2 cellular contexts compared by ENCODE assay signal in genomic region chr11:7677071-7677470, GRCh38.
TF ChIP-seq lines count a peak whose summit lies in the region.

No MANE protein-coding gene starts in this region.

TF ChIP-seq in HEK293, 187 proteins besides CTCF, POLR2A, EP300 and RAD21 (continues in another document):
- TF ChIP-seq IKZF3 (tag by site-specific recombination; IDR thresholded peaks at IDR 0.05) (no peak), ZNF548 (tag by site-specific recombination; IDR thresholded peaks at IDR 0.05) (no peak), WT1 (tag by site-specific recombination; IDR thresholded peaks at IDR 0.05) (peak; percentile 35; the same call in 1 of the 2 replicates), ZFP3 (tag by site-specific recombination; IDR thresholded peaks at IDR 0.05; ENCODE audit: low read depth) (no peak), ZNF155 (tag by site-specific recombination; IDR thresholded peaks at IDR 0.05) (no peak), ZNF426 (tag by site-specific recombination; IDR thresholded peaks at IDR 0.05) (no peak), ZNF488 (tag by site-specific recombination; IDR thresholded peaks at IDR 0.05) (no peak), ZNF664 (tag by site-specific recombination; IDR thresholded peaks at IDR 0.05) (no peak), GLIS2 (tag by site-specific recombination; IDR thresholded peaks at IDR 0.05) (no peak), GLIS1 (tag by site-specific recombination; IDR thresholded peaks at IDR 0.05) (peak; percentile 68), ZBTB7A (tag by site-specific recombination; IDR thresholded peaks at IDR 0.05; ENCODE audit: low read depth) (no peak), ZNF214 (tag by site-specific recombination; IDR thresholded peaks at IDR 0.05; ENCODE audit: borderline replicate concordance) (no peak), ZNF433 (tag by site-specific recombination; IDR thresholded peaks at IDR 0.05; ENCODE audit: low read depth) (no peak), ZNF654 (tag by site-specific recombination; IDR thresholded peaks at IDR 0.05; ENCODE audit: low read depth) (no peak), HOXD13 (CRISPR knock-in tag; IDR thresholded peaks at IDR 0.05; ENCODE audit: borderline replicate concordance) (no peak), FEZF1 (tag by site-specific recombination; IDR thresholded peaks at IDR 0.05) (peak; percentile 37; the same call in 1 of the 2 replicates), ZNF830 (tag by site-specific recombination; IDR thresholded peaks at IDR 0.05; ENCODE audit: low read depth) (no peak), ZNF610 (tag by site-specific recombination; IDR thresholded peaks at IDR 0.05; ENCODE audit: borderline replicate concordance) (no peak), ZNF169 (tag by site-specific recombination; IDR thresholded peaks at IDR 0.05) (no peak), ZNF2 (tag by site-specific recombination; IDR thresholded peaks at IDR 0.05) (no peak), ZNF624 (tag by site-specific recombination; IDR thresholded peaks at IDR 0.05) (no peak), KLF16 (tag by site-specific recombination; IDR thresholded peaks at IDR 0.05) (0 out of 2 replicates have a peak, but pooled peaks have one; percentile 16), ZNF341 (tag by site-specific recombination; IDR thresholded peaks at IDR 0.05; ENCODE audit: low read depth) (0 out of 2 replicates have a peak, but pooled peaks have one; percentile 15), ZFHX2 (tag by site-specific recombination; conservative IDR thresholded peaks at IDR 0.05) (peak; percentile 75), ATF2 (tag by site-specific recombination; IDR thresholded peaks at IDR 0.05; ENCODE audit: low read depth) (no peak), ZFP41 (tag by site-specific recombination; IDR thresholded peaks at IDR 0.05; ENCODE audit: borderline replicate concordance) (no peak)
- TF ChIP-seq, protein P1, sequence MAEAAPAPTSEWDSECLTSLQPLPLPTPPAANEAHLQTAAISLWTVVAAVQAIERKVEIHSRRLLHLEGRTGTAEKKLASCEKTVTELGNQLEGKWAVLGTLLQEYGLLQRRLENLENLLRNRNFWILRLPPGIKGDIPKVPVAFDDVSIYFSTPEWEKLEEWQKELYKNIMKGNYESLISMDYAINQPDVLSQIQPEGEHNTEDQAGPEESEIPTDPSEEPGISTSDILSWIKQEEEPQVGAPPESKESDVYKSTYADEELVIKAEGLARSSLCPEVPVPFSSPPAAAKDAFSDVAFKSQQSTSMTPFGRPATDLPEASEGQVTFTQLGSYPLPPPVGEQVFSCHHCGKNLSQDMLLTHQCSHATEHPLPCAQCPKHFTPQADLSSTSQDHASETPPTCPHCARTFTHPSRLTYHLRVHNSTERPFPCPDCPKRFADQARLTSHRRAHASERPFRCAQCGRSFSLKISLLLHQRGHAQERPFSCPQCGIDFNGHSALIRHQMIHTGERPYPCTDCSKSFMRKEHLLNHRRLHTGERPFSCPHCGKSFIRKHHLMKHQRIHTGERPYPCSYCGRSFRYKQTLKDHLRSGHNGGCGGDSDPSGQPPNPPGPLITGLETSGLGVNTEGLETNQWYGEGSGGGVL (tag by site-specific recombination; IDR thresholded peaks at IDR 0.05), result peak; percentile 28; the same call in 1 of the 2 replicates
- TF ChIP-seq, protein P2, sequence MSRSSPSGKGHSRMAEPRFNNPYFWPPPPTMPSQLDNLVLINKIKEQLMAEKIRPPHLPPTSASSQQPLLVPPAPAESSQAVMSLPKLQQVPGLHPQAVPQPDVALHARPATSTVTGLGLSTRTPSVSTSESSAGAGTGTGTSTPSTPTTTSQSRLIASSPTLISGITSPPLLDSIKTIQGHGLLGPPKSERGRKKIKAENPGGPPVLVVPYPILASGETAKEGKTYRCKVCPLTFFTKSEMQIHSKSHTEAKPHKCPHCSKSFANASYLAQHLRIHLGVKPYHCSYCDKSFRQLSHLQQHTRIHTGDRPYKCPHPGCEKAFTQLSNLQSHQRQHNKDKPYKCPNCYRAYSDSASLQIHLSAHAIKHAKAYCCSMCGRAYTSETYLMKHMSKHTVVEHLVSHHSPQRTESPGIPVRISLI (tag by site-specific recombination; IDR thresholded peaks at IDR 0.05), result no peak

TF ChIP-seq in endothelial cell of umbilical vein, 7 proteins besides CTCF, POLR2A, EP300 and RAD21:
- TF ChIP-seq POLR2AphosphoS5 (IDR thresholded peaks at IDR 0.05; ENCODE audit: insufficient read depth, low read depth, low read length) (no peak), MAX (IDR thresholded peaks at IDR 0.05; ENCODE audit: insufficient read depth, insufficient read length) (no peak), FOS (IDR thresholded peaks at IDR 0.05; ENCODE audit: borderline replicate concordance, insufficient read depth, low read length) (peak; percentile 30), JUN (IDR thresholded peaks at IDR 0.05; ENCODE audit: borderline replicate concordance, insufficient read depth, insufficient read length, low read depth) (no peak), MYC (IDR thresholded peaks at IDR 0.05; ENCODE audit: low read depth, low read length) (no peak), GATA2 (IDR thresholded peaks at IDR 0.05; ENCODE audit: insufficient read depth, insufficient read length, low read depth, low read length) (no peak)
